ENCODE assay signal across 8 cellular contexts in the genomic region with DNA sequence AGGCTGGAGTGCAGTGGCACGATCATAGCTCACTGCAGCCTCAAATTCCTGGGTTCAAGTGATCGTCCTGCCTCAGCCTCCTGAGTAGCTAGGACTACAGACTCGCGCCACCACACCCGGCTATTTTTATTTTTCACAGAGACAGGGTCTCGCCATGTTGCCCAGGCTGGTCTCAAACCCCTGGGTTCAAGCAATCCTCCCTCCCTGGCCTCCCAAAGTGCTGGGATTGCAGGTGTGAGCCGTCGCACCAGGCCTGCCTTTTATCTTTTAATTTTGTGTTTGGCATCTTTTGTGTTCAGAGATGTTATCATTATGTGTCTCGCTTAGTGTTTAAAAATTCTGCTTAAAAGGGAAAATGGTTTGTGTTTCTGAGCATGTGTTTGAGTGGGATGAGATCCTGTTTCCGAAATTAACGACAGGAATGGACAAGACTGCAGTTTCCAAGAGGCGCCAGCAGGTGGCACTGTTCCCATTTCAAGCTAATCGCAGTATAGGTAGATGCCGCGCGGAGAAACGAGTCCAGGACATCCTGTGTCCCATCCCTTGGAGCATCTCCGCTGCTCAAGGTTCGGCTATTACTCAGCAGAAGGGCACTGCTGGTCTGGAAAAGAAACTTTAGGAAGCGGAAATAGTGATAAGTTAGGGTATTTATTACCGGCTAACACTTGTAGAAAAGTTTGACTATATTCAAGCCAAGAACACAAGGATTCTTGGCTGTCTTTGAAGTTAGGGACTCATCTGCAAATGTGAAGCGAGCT. TPM values are rescaled to one million over a fixed set of nuclear protein-coding genes. Genes with fewer than 3 reads are reported as not detected.
DNase-seq lines count a peak whose midpoint lies in the region; ATAC-seq and TF ChIP-seq lines count a peak whose summit lies in the region.

No MANE protein-coding gene starts in this region.

- H3K27me3 Mint-ChIP-seq in activated CD4-positive, alpha-beta T cell treated with anti-CD3 and anti-CD28 coated beads for 36 hours, result peaks cover 3% of the 10 kb centered on the region

- H3K4me1 ChIP-seq in liver (ENCODE audit: control insufficient read depth in 4 of 4, insufficient read depth in 4 of 4, low read length in 3 of 4), result peaks cover 0 to 4% (median 1%) of the 10 kb centered on the region in 4 donors

- ATAC-seq in GM19035 (IDR thresholded peaks at IDR 0.05; ENCODE audit: unreplicated experiment) (peak; percentile 83), HG03354 (IDR thresholded peaks at IDR 0.05; ENCODE audit: poor library complexity, severe bottlenecking, unreplicated experiment) (peak; percentile 87)
- ATAC-seq in activated CD4-positive, alpha-beta T cell treated with anti-CD3 and anti-CD28 coated beads for 36 hours, result peak; percentile 85

- no peaks in the 10 kb centered on the region for H3K36me3 Mint-ChIP-seq in activated CD4-positive, alpha-beta T cell treated with anti-CD3 and anti-CD28 coated beads for 36 hours (ENCODE audit: low read depth)

- H3K27ac Mint-ChIP-seq in activated CD4-positive, alpha-beta T cell treated with anti-CD3 and anti-CD28 coated beads for 36 hours, result no peak overlapping the region

- no peak overlapping the region for H3K27ac ChIP-seq in coronary artery
- no peak overlapping the region for H3K27ac ChIP-seq in liver (ENCODE audit: low read depth in 1 of 2, low read length in 2 of 2)

- peaks cover 6% of the 10 kb centered on the region for H3K4me1 Mint-ChIP-seq in activated CD4-positive, alpha-beta T cell treated with anti-CD3 and anti-CD28 coated beads for 36 hours

- H3K9ac ChIP-seq in liver (ENCODE audit: low read depth in 1 of 2, low read length in 2 of 2), result no peak overlapping the region

- H3K36me3 ChIP-seq in liver (ENCODE audit: control insufficient read depth in 4 of 4, insufficient read depth in 3 of 4, low read depth in 1 of 4, low read length in 3 of 4), result no peaks in the 10 kb centered on the region

- H3K27me3 ChIP-seq in liver (ENCODE audit: control insufficient read depth in 4 of 4, insufficient read depth in 4 of 4, low read length in 3 of 4), result no peaks in the 10 kb centered on the region

- POLR2A ChIA-PET in activated CD4-positive, alpha-beta T cell treated with anti-CD3 and anti-CD28 coated beads for 36 hours (lab: Charles Lee), result no interaction called here

- CTCF ChIA-PET in activated CD4-positive, alpha-beta T cell treated with anti-CD3 and anti-CD28 coated beads for 36 hours (lab: Charles Lee), result interaction anchor here (0.6 to 6.9 kb wide), 24 partner anchors 8 to 281 kb away, joined by 3 to 83 read pairs (median 4); no protein-coding TSS in a partner anchor

- peak; percentile 89 for DNase-seq in Ammon's horn (ENCODE audit: low spot score)
- peak; percentile 47 to 81 for DNase-seq in NCI-H446 (lab: John Stamatoyannopoulos, UW)
- DNase-seq in activated CD4-positive, alpha-beta T cell treated with anti-CD3 and anti-CD28 coated beads for 36 hours, result peak; percentile 86
- DNase-seq in coronary artery (ENCODE audit: low spot score), result peak; percentile 85
- DNase-seq in stimulated activated CD4-positive, alpha-beta T cell treated with anti-CD3 and anti-CD28 coated beads, TNF-alpha, amount 100 ng/mL, for 1 hour (ENCODE audit: low read depth in 3 of 3, low spot score in 1 of 3), result peak; percentile 21 to 67 (median 53)

- peak overlapping the region; percentile 34 for H3K4me3 ChIP-seq in coronary artery
- H3K4me3 ChIP-seq in liver (ENCODE audit: low read depth in 1 of 3, low read length in 3 of 3), result no peak overlapping the region

- no peaks in the 10 kb centered on the region for H3K9me3 Mint-ChIP-seq in activated CD4-positive, alpha-beta T cell treated with anti-CD3 and anti-CD28 coated beads for 36 hours (ENCODE audit: low read depth)

- peak; percentile 82 for TF ChIP-seq CTCF in coronary artery (IDR thresholded peaks at IDR 0.05)
- TF ChIP-seq CTCF in liver (IDR thresholded peaks at IDR 0.05; ENCODE audit: low read depth, low read length, missing input control), result peak; percentile 96

- peak; percentile 93 to 98 for TF ChIP-seq RAD21 in liver (IDR thresholded peaks at IDR 0.05)

- intact Hi-C loops in activated CD4-positive, alpha-beta T cell treated with anti-CD3 and anti-CD28 coated beads for 36 hours (cut with DNase I, micrococcal nuclease), result loop anchor here (1.0 to 10.0 kb wide), 8 partner anchors 54 to 784 kb away; no protein-coding TSS in a partner anchor

- WGBS in liver, result 24% methylated on average over 22 of the region's 22 CpGs

- H3K4me3 Mint-ChIP-seq in activated CD4-positive, alpha-beta T cell treated with anti-CD3 and anti-CD28 coated beads for 36 hours, result no peak overlapping the region

- no peaks in the 10 kb centered on the region for H3K9me3 ChIP-seq in liver (ENCODE audit: control insufficient read depth in 4 of 4, low read length in 3 of 4)

TF ChIP-seq in liver, 16 proteins besides CTCF, POLR2A, EP300 and RAD21:
- TF ChIP-seq HNF4A (conservative IDR thresholded peaks at IDR 0.05), result no peak
- TF ChIP-seq, protein P1, sequence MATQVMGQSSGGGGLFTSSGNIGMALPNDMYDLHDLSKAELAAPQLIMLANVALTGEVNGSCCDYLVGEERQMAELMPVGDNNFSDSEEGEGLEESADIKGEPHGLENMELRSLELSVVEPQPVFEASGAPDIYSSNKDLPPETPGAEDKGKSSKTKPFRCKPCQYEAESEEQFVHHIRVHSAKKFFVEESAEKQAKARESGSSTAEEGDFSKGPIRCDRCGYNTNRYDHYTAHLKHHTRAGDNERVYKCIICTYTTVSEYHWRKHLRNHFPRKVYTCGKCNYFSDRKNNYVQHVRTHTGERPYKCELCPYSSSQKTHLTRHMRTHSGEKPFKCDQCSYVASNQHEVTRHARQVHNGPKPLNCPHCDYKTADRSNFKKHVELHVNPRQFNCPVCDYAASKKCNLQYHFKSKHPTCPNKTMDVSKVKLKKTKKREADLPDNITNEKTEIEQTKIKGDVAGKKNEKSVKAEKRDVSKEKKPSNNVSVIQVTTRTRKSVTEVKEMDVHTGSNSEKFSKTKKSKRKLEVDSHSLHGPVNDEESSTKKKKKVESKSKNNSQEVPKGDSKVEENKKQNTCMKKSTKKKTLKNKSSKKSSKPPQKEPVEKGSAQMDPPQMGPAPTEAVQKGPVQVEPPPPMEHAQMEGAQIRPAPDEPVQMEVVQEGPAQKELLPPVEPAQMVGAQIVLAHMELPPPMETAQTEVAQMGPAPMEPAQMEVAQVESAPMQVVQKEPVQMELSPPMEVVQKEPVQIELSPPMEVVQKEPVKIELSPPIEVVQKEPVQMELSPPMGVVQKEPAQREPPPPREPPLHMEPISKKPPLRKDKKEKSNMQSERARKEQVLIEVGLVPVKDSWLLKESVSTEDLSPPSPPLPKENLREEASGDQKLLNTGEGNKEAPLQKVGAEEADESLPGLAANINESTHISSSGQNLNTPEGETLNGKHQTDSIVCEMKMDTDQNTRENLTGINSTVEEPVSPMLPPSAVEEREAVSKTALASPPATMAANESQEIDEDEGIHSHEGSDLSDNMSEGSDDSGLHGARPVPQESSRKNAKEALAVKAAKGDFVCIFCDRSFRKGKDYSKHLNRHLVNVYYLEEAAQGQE (IDR thresholded peaks at IDR 0.05), result no peak
TF ChIP-seq in liver: peak in this region for 0.

RNA-seq across cellular contexts. Expression of a gene that starts 23.0 kb away (rescaled TPM):
- total RNA-seq in activated CD4-positive, alpha-beta T cell treated with anti-CD3 and anti-CD28 coated beads for 36 hours, result 1 to 10 TPM; 6.4 to 8.1 TPM
- 10 to 100 TPM; 28.3 to 30.7 TPM for total RNA-seq in liver
- 10 to 100 TPM; 13.5 to 16.9 TPM for polyA plus RNA-seq in liver
